ENCODE assay signal across 8 cellular contexts in the genomic region with DNA sequence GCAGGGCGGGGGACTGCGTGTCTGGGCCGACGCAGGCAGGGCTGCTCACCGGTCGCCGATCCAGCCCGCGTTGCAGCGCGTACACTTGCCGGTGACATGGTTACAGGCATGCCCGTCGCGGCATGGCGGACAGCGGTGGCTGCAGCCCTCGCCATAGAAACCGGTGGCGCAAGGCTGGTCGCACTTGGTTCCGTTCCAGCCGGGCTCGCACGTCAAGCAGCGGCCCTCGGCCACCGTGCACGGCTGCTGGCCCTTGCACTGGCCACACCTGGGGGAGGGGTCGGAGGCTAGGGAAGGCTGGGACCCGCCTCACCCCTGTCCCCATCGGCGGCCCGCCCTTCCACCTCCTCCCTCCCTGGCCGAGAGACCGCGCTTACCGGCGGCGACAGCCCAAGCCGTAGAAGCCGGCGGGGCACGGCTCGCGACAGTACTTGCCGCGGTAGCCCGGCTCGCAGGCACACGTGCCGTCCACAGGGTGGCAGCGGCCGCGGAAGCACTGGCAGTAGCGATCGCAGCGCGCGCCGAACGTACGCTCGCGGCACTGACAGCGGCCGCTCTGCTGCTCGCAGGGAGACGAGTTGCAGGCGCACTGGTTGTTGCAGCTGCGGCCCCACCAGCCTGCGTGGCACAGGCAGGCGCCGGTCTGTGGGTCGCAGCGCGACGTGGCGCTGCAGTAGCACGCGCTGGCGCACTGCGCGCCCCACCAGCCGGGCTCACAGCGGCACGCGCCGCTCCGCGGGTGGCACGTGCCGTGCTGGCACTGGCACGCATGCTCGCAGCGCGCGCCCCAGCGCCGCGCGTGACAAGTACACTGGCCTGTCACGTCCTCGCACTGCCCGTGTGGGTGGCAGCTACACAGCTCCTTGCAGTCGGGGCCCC. TPM values are rescaled to one million over a fixed set of nuclear protein-coding genes. Genes with fewer than 3 reads are reported as not detected.
A peak's percentile ranks its signal among the peaks of the same experiment; 100 is the strongest.
DNase-seq lines count a peak whose midpoint lies in the region; ATAC-seq and TF ChIP-seq lines count a peak whose summit lies in the region.

No MANE protein-coding gene starts in this region.

- no peak overlapping the region for H4K5ac ChIP-seq in mesendoderm (ENCODE audit: low read length)

- TF ChIP-seq CTCF in WERI-Rb-1 (IDR thresholded peaks at IDR 0.05; ENCODE audit: low read depth, low read length): peak; percentile 57
- peak in 4 of 7 experiments; percentile 8 to 29 (median 18) for TF ChIP-seq CTCF in stomach (IDR thresholded peaks at IDR 0.05)

- no peaks in the 10 kb centered on the region for H3K9me3 ChIP-seq in WERI-Rb-1 (ENCODE audit: severe bottlenecking)
- H3K9me3 ChIP-seq in stomach: no peaks in the 10 kb centered on the region

- H3K18ac ChIP-seq in mesendoderm (ENCODE audit: low read length): no peak overlapping the region

- H2BK5ac ChIP-seq in mesendoderm (ENCODE audit: low read length): no peak overlapping the region

- peak overlapping the region; percentile 78 for H3K56ac ChIP-seq in mesendoderm (ENCODE audit: low read length)

- H3K9ac ChIP-seq in mesendoderm (ENCODE audit: low read length): peak overlapping the region; percentile 59

- no peak overlapping the region for H4K8ac ChIP-seq in mesendoderm (ENCODE audit: low read depth, low read length)

- DNase-seq in activated T-cell treated with anti-CD3 and anti-CD28 coated beads for 1 hour (ENCODE audit: low read depth) (peak; percentile 44), activated T-cell treated with anti-CD3 and anti-CD28 coated beads for 4 hours (no peak), WERI-Rb-1 (no peak), dermis blood vessel endothelial cell (peak; percentile 79), mesendoderm (peak; percentile 85), stomach (peak; percentile 64), C1 segment of cervical spinal cord (lab: John Stamatoyannopoulos, UW) (no peak)

- TF ChIP-seq POLR2A in stomach (IDR thresholded peaks at IDR 0.05): no peak

- H3K4me3 ChIP-seq in WERI-Rb-1 (ENCODE audit: low read depth, low read length) (peak overlapping the region; percentile 20; the same call in 1 of the 2 replicates), mesendoderm (ENCODE audit: low read length) (peak overlapping the region; percentile 6), stomach (peak overlapping the region; percentile 30 to 59 (median 40))

- peaks cover 13% of the 10 kb centered on the region for H3K79me1 ChIP-seq in mesendoderm (ENCODE audit: low read length)

- no peak overlapping the region for H2BK120ac ChIP-seq in mesendoderm (ENCODE audit: low read depth, low read length)

- peak overlapping the region; percentile 78 for H3K4me2 ChIP-seq in mesendoderm (ENCODE audit: low read length)

- no peak for TF ChIP-seq EP300 in stomach (IDR thresholded peaks at IDR 0.05)

- H2AK5ac ChIP-seq in mesendoderm (ENCODE audit: low read length): no peak overlapping the region

- H3K4me1 ChIP-seq in mesendoderm (ENCODE audit: control insufficient read depth, low read depth, low read length) (peaks cover 13% of the 10 kb centered on the region), stomach (peaks cover 38 to 62% (median 45%) of the 10 kb centered on the region in 4 donors)

- WGBS in mesendoderm (ENCODE audit: extremely low coverage, insufficient coverage, low lambda C conversion rate): no CpG with 5 or more reads among the region's 106 CpGs
- WGBS in stomach, 5 donors: 13 to 41% (median 18%) methylated on average over 3 to 106 of the region's 106 CpGs

- no peak for ATAC-seq in HG03571 (IDR thresholded peaks at IDR 0.05; ENCODE audit: unreplicated experiment)

- H3K79me2 ChIP-seq in mesendoderm (ENCODE audit: control insufficient read depth, insufficient read depth, low read length): peaks cover 2% of the 10 kb centered on the region

- H3K27me3 ChIP-seq in WERI-Rb-1 (ENCODE audit: insufficient read depth, low read depth, severe bottlenecking) (no peaks in the 10 kb centered on the region), mesendoderm (ENCODE audit: insufficient read depth, low read length, poor library complexity) (peaks cover 3% of the 10 kb centered on the region), stomach (peaks cover 0 to 96% (median 58%) of the 10 kb centered on the region in 3 donors)

- H3K36me3 ChIP-seq in WERI-Rb-1: peaks cover 27% of the 10 kb centered on the region
- H3K36me3 ChIP-seq in mesendoderm (ENCODE audit: control insufficient read depth, insufficient read depth, low read length): peaks cover 4% of the 10 kb centered on the region
- peaks cover 0 to 35% (median 23%) of the 10 kb centered on the region in 4 donors for H3K36me3 ChIP-seq in stomach

- no peak overlapping the region for H3K27ac ChIP-seq in WERI-Rb-1
- H3K27ac ChIP-seq in mesendoderm (ENCODE audit: low read depth, low read length): no peak overlapping the region
- no peak overlapping the region for H3K27ac ChIP-seq in stomach

- H3K4ac ChIP-seq in mesendoderm (ENCODE audit: low read depth, low read length): no peak overlapping the region

- intact Hi-C loops in stomach (cut with DNase I; ENCODE audit: low total_unique reads): no loop called here

- peak overlapping the region; percentile 97 for H3K23ac ChIP-seq in mesendoderm (ENCODE audit: low read length)

- H2BK15ac ChIP-seq in mesendoderm (replicated peaks; ENCODE audit: low read depth): no peak overlapping the region

RNA-seq across cellular contexts. Expression of gene SCARF2, which starts 6.7 kb away (rescaled TPM):
- total RNA-seq in dermis blood vessel endothelial cell: 9.7 and 12.0 TPM in 2 replicates
- polyA plus RNA-seq in mesendoderm (2013, experiment 1 of 2): 7.9 TPM
- polyA plus RNA-seq in mesendoderm (2013, experiment 2 of 2): 7.1 TPM
- 10 to 100 TPM in 2 of 5 donors, 1 to 10 TPM in 2, under 1 TPM in 1; 0.89 to 42.9 (median 6.4) TPM for total RNA-seq in stomach
- polyA plus RNA-seq in stomach: 1 to 10 TPM; 1.5 to 2.0 (median 1.6) TPM

RNA-seq across cellular contexts. Expression of gene ZNF74, which starts 36.9 kb away (rescaled TPM):
- total RNA-seq in dermis blood vessel endothelial cell (19.7 and 21.3 TPM in 2 replicates), stomach (10 to 100 TPM in 4 of 5 donors, 1 to 10 TPM in 1; 5.9 to 29.9 (median 13.2) TPM)
- polyA plus RNA-seq in mesendoderm (2013, experiment 1 of 2): 17.1 TPM
- polyA plus RNA-seq in mesendoderm (2013, experiment 2 of 2): 16.9 TPM
- polyA plus RNA-seq in stomach: 1 to 10 TPM; 3.1 to 5.5 (median 4.1) TPM

Comparison
In these comparisons a context has a peak if more than half of its experiments do, and no peak if none do; other contexts are left out.
1. DNase-seq: peak in activated T-cell treated with anti-CD3 and anti-CD28 coated beads for 1 hour (single experiment), dermis blood vessel endothelial cell (single experiment), mesendoderm (single experiment) and stomach (single experiment); none in activated T-cell treated with anti-CD3 and anti-CD28 coated beads for 4 hours (single experiment), WERI-Rb-1 (single experiment) and C1 segment of cervical spinal cord (0 of 14).
2. Peak in every context shown above with its lines, with median percentiles within 50 percentile points of each other: H3K4me3 ChIP-seq.